Comparison of ENCODE assay signal across 8 cellular contexts in genomic region chr3:138332472-138333073, GRCh38. TPM values are rescaled to one million over a fixed set of nuclear protein-coding genes. Genes with fewer than 3 reads are reported as not detected.
DNase-seq lines count a peak whose midpoint lies in the region; ATAC-seq and TF ChIP-seq lines count a peak whose summit lies in the region.
"Had no signal": no experiment of that assay in that cellular context is flagged by ENCODE, and none has a peak within 500 bp of the region (broad histone marks: within the 10 kb centered on the region; RNA-seq: fewer than 3 reads in every experiment).

No MANE protein-coding gene starts in this region.

- no peak overlapping the region for H3K14ac ChIP-seq in mesenchymal stem cell (ENCODE audit: low read length in 2 of 2)

- no peak overlapping the region for H2AK5ac ChIP-seq in mesenchymal stem cell (ENCODE audit: low read length, severe bottlenecking)

- CTCF ChIA-PET in MCF 10A (lab: Yijun Ruan, JAX): interaction anchor here (0.6 to 3.0 kb wide), 27 partner anchors 10 to 590 kb away, joined by 3 to 11 read pairs (median 3); partner anchors contain the start of genes ARMC8 and CEP70

- no peak overlapping the region for H2AFZ ChIP-seq in mesenchymal stem cell (ENCODE audit: low read depth, low read length)

- no peaks in the 10 kb centered on the region for H3K9me3 ChIP-seq in mesenchymal stem cell (ENCODE audit: control insufficient read depth, low read length)

- no peaks in the 10 kb centered on the region for H3K79me1 ChIP-seq in mesenchymal stem cell (replicated peaks; ENCODE audit: low read length, poor library complexity, severe bottlenecking)

- 76% methylated on average over 4 of the region's 4 CpGs for WGBS in mesenchymal stem cell

- no peak overlapping the region for H3K27ac ChIP-seq in mesenchymal stem cell (ENCODE audit: low read length, poor library complexity, severe bottlenecking)

- H3K27me3 ChIP-seq in mesenchymal stem cell (ENCODE audit: control insufficient read depth in 1 of 2, insufficient read depth in 1 of 2, low read length in 2 of 2): peaks cover 10 to 22% of the 10 kb centered on the region in 2 experiments

- no peak overlapping the region for H3K4me3 Mint-ChIP-seq in MCF 10A (ENCODE audit: unreplicated experiment)
- H3K4me3 Mint-ChIP-seq in activated T-helper 2 cell treated with anti-CD3 and anti-CD28 coated beads, Interferon-gamma antibody, Interleukin-2, Interleukin-4, amounts not matched to agents 10 μg/mL and 5 μg/mL and 100 μg/mL, durations not matched to agents 14 hours and 24 hours and 36 hours (ENCODE audit: low read depth): no peak overlapping the region

- no peaks in the 10 kb centered on the region for H3K27me3 Mint-ChIP-seq in MCF 10A (ENCODE audit: insufficient read depth, unreplicated experiment)
- H3K27me3 Mint-ChIP-seq in activated T-helper 2 cell treated with anti-CD3 and anti-CD28 coated beads, Interferon-gamma antibody, Interleukin-2, Interleukin-4, amounts not matched to agents 10 μg/mL and 5 μg/mL and 100 μg/mL, durations not matched to agents 14 hours and 24 hours and 36 hours (ENCODE audit: low read depth): peaks cover 13% of the 10 kb centered on the region

- no peaks in the 10 kb centered on the region for H3K4me1 Mint-ChIP-seq in MCF 10A (ENCODE audit: insufficient read depth, unreplicated experiment)
- peaks cover 13% of the 10 kb centered on the region for H3K4me1 Mint-ChIP-seq in activated T-helper 2 cell treated with anti-CD3 and anti-CD28 coated beads, Interferon-gamma antibody, Interleukin-2, Interleukin-4, amounts not matched to agents 10 μg/mL and 5 μg/mL and 100 μg/mL, durations not matched to agents 14 hours and 24 hours and 36 hours (ENCODE audit: low read depth)

- no peak overlapping the region for H2BK5ac ChIP-seq in mesenchymal stem cell (ENCODE audit: low read depth, low read length, poor library complexity, severe bottlenecking)

- in situ Hi-C loops in G401 (cut with HindIII; ENCODE audit: low sequenced_read_pairs): no loop called here

- H3K4me2 ChIP-seq in mesenchymal stem cell (ENCODE audit: low read length, poor library complexity, severe bottlenecking): no peak overlapping the region

- no peak overlapping the region for H3K18ac ChIP-seq in mesenchymal stem cell (ENCODE audit: low read depth in 1 of 2, low read length in 2 of 2)

- H2BK15ac ChIP-seq in mesenchymal stem cell (ENCODE audit: low read depth, poor library complexity, severe bottlenecking): no peak overlapping the region

- no peak overlapping the region for H3K4me3 ChIP-seq in mesenchymal stem cell (ENCODE audit: insufficient read depth in 1 of 2, low read depth in 1 of 2, low read length in 2 of 2)

- peaks cover 4% of the 10 kb centered on the region for H3K4me1 ChIP-seq in mesenchymal stem cell (ENCODE audit: control insufficient read depth, insufficient read depth, low read depth, low read length)

- DNase-seq in G401 (ENCODE audit: low spot score) (peak; percentile 71), M059J (ENCODE audit: low read depth) (peak; percentile 61), MCF 10A (ENCODE audit: unreplicated experiment) (peak; percentile 55), mesenchymal stem cell (peak; percentile 49)
- no peak for DNase-seq in activated T-helper 2 cell treated with anti-CD3 and anti-CD28 coated beads, Interferon-gamma antibody, Interleukin-2, Interleukin-4, amounts not matched to agents 10 μg/mL and 5 μg/mL and 100 μg/mL, durations not matched to agents 14 hours and 24 hours and 36 hours (ENCODE audit: low spot score)
- DNase-seq in stimulated activated CD4-positive, alpha-beta T cell treated with anti-CD3 and anti-CD28 coated beads, Interleukin-4, amount 100 ng/mL, for 4 hours: no peak

- intact Hi-C loops in MCF 10A (cut with micrococcal nuclease): loop anchor here (1.0 to 5.0 kb wide), 5 partner anchors 66 to 605 kb away; partner anchors contain the start of gene CEP70
- intact Hi-C loops in activated T-helper 2 cell treated with anti-CD3 and anti-CD28 coated beads, Interferon-gamma antibody, Interleukin-2, Interleukin-4, amounts not matched to agents 10 μg/mL and 5 μg/mL and 100 μg/mL, durations not matched to agents 14 hours and 24 hours and 36 hours (cut with micrococcal nuclease): no loop called here

- no TSS peak for BruUV-seq in MCF 10A (replicated peaks; lab: Mats Ljungman, UMichigan)

- POLR2A ChIA-PET in MCF 10A (lab: Yijun Ruan, JAX): no interaction called here

- no peaks in the 10 kb centered on the region for H3K36me3 ChIP-seq in mesenchymal stem cell (ENCODE audit: control insufficient read depth in 1 of 2, insufficient read depth in 2 of 2, low read depth in 1 of 2, low read length in 2 of 2)

- peak; percentile 60 for TF ChIP-seq CTCF in MCF 10A (IDR thresholded peaks at IDR 0.05; ENCODE audit: unreplicated experiment)

- no peak overlapping the region for H3K23ac ChIP-seq in mesenchymal stem cell (ENCODE audit: low read length in 2 of 2)

- H2BK120ac ChIP-seq in mesenchymal stem cell (ENCODE audit: low read depth, low read length): no peak overlapping the region

- no peak overlapping the region for H4K91ac ChIP-seq in mesenchymal stem cell (ENCODE audit: low read length)

- no peak overlapping the region for H2BK12ac ChIP-seq in mesenchymal stem cell (ENCODE audit: low read length in 2 of 2)

- no peak overlapping the region for H3K9ac ChIP-seq in mesenchymal stem cell (ENCODE audit: low read length)

- H3K36me3 Mint-ChIP-seq in MCF 10A (ENCODE audit: insufficient read depth, unreplicated experiment): no peaks in the 10 kb centered on the region
- no peaks in the 10 kb centered on the region for H3K36me3 Mint-ChIP-seq in activated T-helper 2 cell treated with anti-CD3 and anti-CD28 coated beads, Interferon-gamma antibody, Interleukin-2, Interleukin-4, amounts not matched to agents 10 μg/mL and 5 μg/mL and 100 μg/mL, durations not matched to agents 14 hours and 24 hours and 36 hours (ENCODE audit: low read depth)

- H3K4ac ChIP-seq in mesenchymal stem cell (ENCODE audit: low read depth in 1 of 2, low read length in 2 of 2): no peak overlapping the region

- no peaks in the 10 kb centered on the region for H3K9me3 Mint-ChIP-seq in MCF 10A (ENCODE audit: unreplicated experiment)
- no peaks in the 10 kb centered on the region for H3K9me3 Mint-ChIP-seq in activated T-helper 2 cell treated with anti-CD3 and anti-CD28 coated beads, Interferon-gamma antibody, Interleukin-2, Interleukin-4, amounts not matched to agents 10 μg/mL and 5 μg/mL and 100 μg/mL, durations not matched to agents 14 hours and 24 hours and 36 hours

- H4K8ac ChIP-seq in mesenchymal stem cell (ENCODE audit: low read length): no peak overlapping the region

- H3K27ac Mint-ChIP-seq in MCF 10A (ENCODE audit: low read depth, unreplicated experiment): no peak overlapping the region
- H3K27ac Mint-ChIP-seq in activated T-helper 2 cell treated with anti-CD3 and anti-CD28 coated beads, Interferon-gamma antibody, Interleukin-2, Interleukin-4, amounts not matched to agents 10 μg/mL and 5 μg/mL and 100 μg/mL, durations not matched to agents 14 hours and 24 hours and 36 hours: no peak overlapping the region

- no peak for ATAC-seq in GM19395 (IDR thresholded peaks at IDR 0.05; ENCODE audit: unreplicated experiment)

RNA-seq across cellular contexts. Expression of gene NME9, which starts 2.9 kb away (rescaled TPM):
- total RNA-seq in G401 (2014; rRNA removed; shearing (Covaris generic)): not detected in 2 replicates
- total RNA-seq in M059J (2014; rRNA removed; shearing (Covaris generic)): not detected in 2 replicates
- total RNA-seq in MCF 10A (2022): not detected in 2 replicates
- polyA plus RNA-seq in mesenchymal stem cell (2013, experiment 1 of 2): 0.04 TPM
- not detected for polyA plus RNA-seq in mesenchymal stem cell (2013, experiment 2 of 2)
- 0.30 TPM in 1 of 2 replicates, not detected in the other for total RNA-seq in activated T-helper 2 cell treated with anti-CD3 and anti-CD28 coated beads, Interferon-gamma antibody, Interleukin-2, Interleukin-4, amounts not matched to agents 10 μg/mL and 5 μg/mL and 100 μg/mL, durations not matched to agents 14 hours and 24 hours and 36 hours
- total RNA-seq: T-helper 2 cell treated with Interferon-gamma antibody and Interleukin-4, amounts not matched to agents 100 ng/mL and 5 ng/mL, for 36 hours had no signal

RNA-seq across cellular contexts. Expression of gene MRAS, which starts 15.8 kb away (rescaled TPM):
- 37.5 and 37.9 TPM in 2 replicates for total RNA-seq in G401 (2014; rRNA removed; shearing (Covaris generic))
- 11.2 and 14.4 TPM in 2 replicates for total RNA-seq in M059J (2014; rRNA removed; shearing (Covaris generic))
- total RNA-seq in MCF 10A (2022): 5.2 and 7.0 TPM in 2 replicates
- 15.9 TPM for polyA plus RNA-seq in mesenchymal stem cell (2013, experiment 1 of 2)
- polyA plus RNA-seq in mesenchymal stem cell (2013, experiment 2 of 2): 18.1 TPM
- total RNA-seq in activated T-helper 2 cell treated with anti-CD3 and anti-CD28 coated beads, Interferon-gamma antibody, Interleukin-2, Interleukin-4, amounts not matched to agents 10 μg/mL and 5 μg/mL and 100 μg/mL, durations not matched to agents 14 hours and 24 hours and 36 hours: not detected in 2 replicates
- total RNA-seq: T-helper 2 cell treated with Interferon-gamma antibody and Interleukin-4, amounts not matched to agents 100 ng/mL and 5 ng/mL, for 36 hours had no signal

Comparison
In these comparisons a context has a peak if more than half of its experiments do, and no peak if none do; other contexts are left out.
1. DNase-seq: peak in G401 (single experiment), M059J (single experiment), MCF 10A (single experiment) and mesenchymal stem cell (single experiment); none in activated T-helper 2 cell treated with anti-CD3 and anti-CD28 coated beads, Interferon-gamma antibody, Interleukin-2, Interleukin-4, amounts not matched to agents 10 μg/mL and 5 μg/mL and 100 μg/mL, durations not matched to agents 14 hours and 24 hours and 36 hours (single experiment) and stimulated activated CD4-positive, alpha-beta T cell treated with anti-CD3 and anti-CD28 coated beads, Interleukin-4, amount 100 ng/mL, for 4 hours (0 of 2).